8 cellular contexts compared by ENCODE assay signal in the genomic region with DNA sequence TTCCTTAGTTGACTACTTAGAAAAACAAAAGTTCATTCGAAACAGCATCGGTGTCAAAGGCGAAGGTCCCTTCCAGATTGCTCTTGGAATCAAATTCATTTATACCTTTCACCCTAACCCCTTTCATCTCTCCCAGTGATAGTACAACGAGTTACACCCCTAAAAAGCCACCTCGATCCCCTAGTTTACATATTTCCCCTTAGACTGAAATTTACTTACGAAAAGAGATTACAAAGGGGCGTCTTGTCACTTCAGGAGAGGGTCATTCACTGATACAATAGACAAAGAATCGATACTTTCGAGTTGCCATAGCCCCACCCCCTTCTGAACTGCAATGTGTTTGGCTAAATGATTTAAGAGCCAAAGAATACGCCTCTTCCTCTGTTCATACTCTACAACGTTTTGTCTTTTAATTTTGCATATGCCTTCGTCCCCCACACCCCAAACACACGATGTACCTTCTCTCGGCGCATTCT.
DNase-seq lines count a peak whose midpoint lies in the region; TF ChIP-seq lines count a peak whose summit lies in the region.

No MANE protein-coding gene starts in this region.

- H3K4me3 ChIP-seq in NB4 (ENCODE audit: low read depth, low read length) (peak overlapping the region; percentile 87), choroid plexus epithelial cell (ENCODE audit: low read depth, low read length) (peak overlapping the region; percentile 78), neuron (ENCODE audit: low read length) (peak overlapping the region; percentile 67)

- H3K4me1 ChIP-seq in neuron (ENCODE audit: insufficient read depth, low read length), result peaks cover 8% of the 10 kb centered on the region

- peaks cover 7% of the 10 kb centered on the region for H3K27me3 ChIP-seq in neuron (ENCODE audit: insufficient read depth, low read length)

- peak overlapping the region; percentile 90 for H2AFZ ChIP-seq in neuron (ENCODE audit: low read depth, low read length)

- TF ChIP-seq CTCF in NB4 (IDR thresholded peaks at IDR 0.05; ENCODE audit: low read depth, low read length) (no peak), choroid plexus epithelial cell (conservative IDR thresholded peaks at IDR 0.05; ENCODE audit: low read depth, low read length) (no peak)

- DNase-seq in NCI-H1417 (lab: John Stamatoyannopoulos, UW), result peak in 2 of 3 experiments; percentile 33 to 56
- DNase-seq in NCI-H1417 treated with DMSO at 0.1 percent for 48 hours (lab: John Stamatoyannopoulos, UW), result no peak
- peak; percentile 51 for DNase-seq in NB4 (ENCODE audit: low read depth)
- no peak for DNase-seq in choroid plexus epithelial cell (ENCODE audit: low read depth)
- DNase-seq in HT-29 (ENCODE audit: low spot score), result no peak
- DNase-seq in NOMO-1 treated with DMSO at 0.1 percent for 48 hours (lab: John Stamatoyannopoulos, UW; ENCODE audit: unreplicated experiment), result no peak
- no peak for DNase-seq in stimulated activated naive CD4-positive, alpha-beta T cell treated with Interleukin-2 at 50 U/mL for 16 hours (lab: John Stamatoyannopoulos, UW)

- peak; percentile 25 for TF ChIP-seq POLR2A in NB4 (IDR thresholded peaks at IDR 0.05; ENCODE audit: extremely low read depth, insufficient read length)

- no peaks in the 10 kb centered on the region for H3K36me3 ChIP-seq in neuron (ENCODE audit: insufficient read depth, low read length)

- H3K9me3 ChIP-seq in neuron (ENCODE audit: low read length), result no peaks in the 10 kb centered on the region

Comparison
In these comparisons a context has a peak if more than half of its experiments do, and no peak if none do; other contexts are left out.
1. DNase-seq: peak in NCI-H1417 (2 of 3) and NB4 (single experiment); none in NCI-H1417 treated with DMSO at 0.1 percent for 48 hours (single experiment), choroid plexus epithelial cell (single experiment), HT-29 (single experiment), NOMO-1 treated with DMSO at 0.1 percent for 48 hours (single experiment) and stimulated activated naive CD4-positive, alpha-beta T cell treated with Interleukin-2 at 50 U/mL for 16 hours (single experiment).
2. Peak in every context shown above with its lines, with median percentiles within 50 percentile points of each other: H3K4me3 ChIP-seq.